Comparison of ENCODE assay signal across 8 cellular contexts in genomic region chr17:39667262-39668140, GRCh38. TPM values are rescaled to one million over a fixed set of nuclear protein-coding genes. Genes with fewer than 3 reads are reported as not detected.
DNase-seq lines count a peak whose midpoint lies in the region; ATAC-seq and TF ChIP-seq lines count a peak whose summit lies in the region.

No MANE protein-coding gene starts in this region.

- H3K27ac Mint-ChIP-seq in CD8-positive, alpha-beta memory T cell = no peak overlapping the region

- no peak overlapping the region for H2AFZ ChIP-seq in OCI-LY7 (ENCODE audit: low read length)
- no peak overlapping the region for H2AFZ ChIP-seq in neural cell (ENCODE audit: low read depth, low read length)

- H3K79me2 ChIP-seq in OCI-LY7 (ENCODE audit: insufficient read depth, low read depth, low read length) (no peaks in the 10 kb centered on the region), neural cell (replicated peaks; ENCODE audit: insufficient read depth, low read length) (no peaks in the 10 kb centered on the region)

- in situ Hi-C loops in GM13976 (cut with MboI; ENCODE audit: low sequenced_read_pairs, unreplicated experiment) = no loop called here

- TF ChIP-seq EP300 in neural cell (conservative IDR thresholded peaks at IDR 0.05; ENCODE audit: poor library complexity, severe bottlenecking) = no peak

- H3K4me1 ChIP-seq in CD8-positive, alpha-beta memory T cell (ENCODE audit: insufficient read depth, low read length) = peaks cover 6% of the 10 kb centered on the region
- no peaks in the 10 kb centered on the region for H3K4me1 ChIP-seq in OCI-LY7 (ENCODE audit: insufficient read depth, low read length, poor library complexity, severe bottlenecking)
- no peaks in the 10 kb centered on the region for H3K4me1 ChIP-seq in endocrine pancreas (ENCODE audit: control insufficient read depth, insufficient read depth, low read length)

- DNase-seq in CD8-positive, alpha-beta memory T cell = no peak
- no peak for DNase-seq in OCI-LY7 (ENCODE audit: low spot score)
- no peak for DNase-seq in NCI-H1436 treated with DMSO at 0.1 percent for 48 hours (lab: John Stamatoyannopoulos, UW)
- DNase-seq in GM13976 (ENCODE audit: low spot score) = no peak

- H3K27ac ChIP-seq in CD8-positive, alpha-beta memory T cell (ENCODE audit: low read depth, low read length) = peak overlapping the region; percentile 24
- H3K27ac ChIP-seq in OCI-LY7 (ENCODE audit: low read depth, low read length, poor library complexity, severe bottlenecking) = no peak overlapping the region
- no peak overlapping the region for H3K27ac ChIP-seq in neural cell (ENCODE audit: low read length)

- intact Hi-C loops in OCI-LY7 (cut with micrococcal nuclease; ENCODE audit: unreplicated experiment) = no loop called here

- no peaks in the 10 kb centered on the region for H3K27me3 ChIP-seq in CD8-positive, alpha-beta memory T cell (ENCODE audit: insufficient read depth, low read length, poor library complexity, severe bottlenecking)
- no peaks in the 10 kb centered on the region for H3K27me3 ChIP-seq in endocrine pancreas (ENCODE audit: control insufficient read depth, insufficient read depth, low read length)
- peaks cover 19% of the 10 kb centered on the region for H3K27me3 ChIP-seq in neural cell (ENCODE audit: insufficient read depth, low read depth, low read length)

- peak overlapping the region; percentile 11 for H3K9ac ChIP-seq in endocrine pancreas (ENCODE audit: control insufficient read depth, insufficient read depth, low read length)
- H3K9ac ChIP-seq in neural cell (ENCODE audit: low read length) = peak overlapping the region; percentile 42

- peaks cover 6 to 21% (median 6%) of the 10 kb centered on the region in 3 donors for H3K4me1 Mint-ChIP-seq in CD8-positive, alpha-beta memory T cell

- BruUV-seq in OCI-LY7 (replicated peaks; lab: Mats Ljungman, UMichigan) = no TSS peak

- H3K36me3 ChIP-seq in CD8-positive, alpha-beta memory T cell (ENCODE audit: insufficient read depth, low read length) = no peaks in the 10 kb centered on the region
- H3K36me3 ChIP-seq in OCI-LY7 (ENCODE audit: insufficient read depth, low read length) = no peaks in the 10 kb centered on the region
- H3K36me3 ChIP-seq in endocrine pancreas (ENCODE audit: control insufficient read depth, insufficient read depth, low read length) = no peaks in the 10 kb centered on the region
- H3K36me3 ChIP-seq in neural cell (ENCODE audit: insufficient read depth, low read length) = no peaks in the 10 kb centered on the region

- TF ChIP-seq CTCF in OCI-LY7 (conservative IDR thresholded peaks at IDR 0.05; ENCODE audit: low read length) (no peak), neural cell (IDR thresholded peaks at IDR 0.05; ENCODE audit: poor library complexity, severe bottlenecking) (no peak), GM13976 (IDR thresholded peaks at IDR 0.05; ENCODE audit: borderline replicate concordance, control extremely low read depth, extremely low read depth, insufficient read depth, missing control alignments) (no peak)

- H3K4me2 ChIP-seq in OCI-LY7 (ENCODE audit: low read length) (peak overlapping the region; percentile 53; the same call in 1 of the 2 replicates), neural cell (ENCODE audit: low read length) (no peak overlapping the region)

- TF ChIP-seq RAD21 in neural cell (conservative IDR thresholded peaks at IDR 0.05) = no peak

- peaks cover 0 to 8% (median 0%) of the 10 kb centered on the region in 3 donors for H3K36me3 Mint-ChIP-seq in CD8-positive, alpha-beta memory T cell

- ATAC-seq in GM18867 (IDR thresholded peaks at IDR 0.05; ENCODE audit: unreplicated experiment) = no peak
- ATAC-seq in GM18907 (IDR thresholded peaks at IDR 0.05; ENCODE audit: unreplicated experiment) = no peak

- peak overlapping the region; percentile 12 to 81 (median 64) for H3K4me3 Mint-ChIP-seq in CD8-positive, alpha-beta memory T cell

- H4K20me1 ChIP-seq in OCI-LY7 (ENCODE audit: insufficient read depth, low read length) = no peaks in the 10 kb centered on the region
- no peaks in the 10 kb centered on the region for H4K20me1 ChIP-seq in neural cell (ENCODE audit: insufficient read depth)

- POLR2A ChIA-PET in CD8-positive, alpha-beta memory T cell (lab: Charles Lee) = interaction anchor here (0.7 to 2.3 kb wide), 2 partner anchors 20 to 84 kb away, joined by 3 to 6 read pairs; partner anchors contain the start of gene PGAP3
- POLR2A ChIA-PET in OCI-LY7 (lab: Charles Lee) = no interaction called here

- H3F3A ChIP-seq in neural cell (ENCODE audit: insufficient read depth, low read length, poor library complexity, severe bottlenecking) = no peaks in the 10 kb centered on the region

- no peaks in the 10 kb centered on the region for H3K9me3 Mint-ChIP-seq in CD8-positive, alpha-beta memory T cell

- H3K9me3 ChIP-seq in CD8-positive, alpha-beta memory T cell (ENCODE audit: low read length) = no peaks in the 10 kb centered on the region
- H3K9me3 ChIP-seq in OCI-LY7 (ENCODE audit: low read length) (no peaks in the 10 kb centered on the region), endocrine pancreas (ENCODE audit: control insufficient read depth, low read length) (no peaks in the 10 kb centered on the region), neural cell (ENCODE audit: low read length) (no peaks in the 10 kb centered on the region)

- peak overlapping the region; percentile 37 for H3K4me3 ChIP-seq in CD8-positive, alpha-beta memory T cell (ENCODE audit: low read length)
- H3K4me3 ChIP-seq in OCI-LY7 (ENCODE audit: low read depth, low read length, poor library complexity, severe bottlenecking) (no peak overlapping the region), endocrine pancreas (ENCODE audit: control insufficient read depth, insufficient read depth, low read length) (no peak overlapping the region), neural cell (ENCODE audit: low read length) (peak overlapping the region; percentile 56)

- H3K9me2 ChIP-seq in OCI-LY7 (ENCODE audit: insufficient read depth, low read length) (no peaks in the 10 kb centered on the region), neural cell (ENCODE audit: insufficient read depth, low read length) (no peaks in the 10 kb centered on the region)

- CTCF ChIA-PET in CD8-positive, alpha-beta memory T cell (lab: Charles Lee) = interaction anchor here (1.2 to 9.1 kb wide), 10 partner anchors 11 to 313 kb away, joined by 3 to 60 read pairs (median 4); partner anchors contain the start of genes MIEN1 and PSMD3
- CTCF ChIA-PET in OCI-LY7 (lab: Charles Lee; ENCODE audit: unreplicated experiment) = no interaction called here

- H3K27me3 Mint-ChIP-seq in CD8-positive, alpha-beta memory T cell = peaks cover 3 to 25% of the 10 kb centered on the region in 2 donors

TF ChIP-seq in neural cell, 6 proteins besides CTCF, POLR2A, EP300 and RAD21 (continues in another document):
- TF ChIP-seq MXI1 (conservative IDR thresholded peaks at IDR 0.05; ENCODE audit: poor library complexity, severe bottlenecking) (no peak), EZH2 (IDR thresholded peaks at IDR 0.05; ENCODE audit: borderline replicate concordance, insufficient read depth, low read length, poor library complexity, severe bottlenecking) (no peak), SMC3 (conservative IDR thresholded peaks at IDR 0.05; ENCODE audit: poor library complexity) (no peak), TAF1 (IDR thresholded peaks at IDR 0.05; ENCODE audit: low read depth) (no peak), POLR2AphosphoS5 (IDR thresholded peaks at IDR 0.05) (no peak)

RNA-seq across cellular contexts. Expression of gene PNMT, which starts 0.8 kb away (rescaled TPM):
- total RNA-seq in CD8-positive, alpha-beta memory T cell = not detected
- polyA plus RNA-seq in CD8-positive, alpha-beta memory T cell = 0.39 TPM
- not detected in 2 replicates for total RNA-seq in OCI-LY7 (2014; rRNA removed; shearing (Covaris generic))
- total RNA-seq in OCI-LY7 (2022) = not detected in 2 replicates
- polyA plus RNA-seq in neural cell = 1.5 TPM in 1 of 2 replicates, not detected in the other
- not detected in 2 replicates for polyA minus RNA-seq in neural cell

RNA-seq across cellular contexts. Expression of gene TCAP, which starts 2.4 kb away (rescaled TPM):
- 1 to 10 TPM in 1 of 2 experiments, under 1 TPM in 1; 0.97 to 1.6 TPM for total RNA-seq in CD8-positive, alpha-beta memory T cell
- polyA plus RNA-seq in CD8-positive, alpha-beta memory T cell = not detected
- 1.5 and 9.4 TPM in 2 replicates for total RNA-seq in OCI-LY7 (2014; rRNA removed; shearing (Covaris generic))
- 2.7 TPM in 2 replicates for total RNA-seq in OCI-LY7 (2022)
- polyA plus RNA-seq in neural cell = 3.3 and 3.7 TPM in 2 replicates
- polyA minus RNA-seq in neural cell = 1.7 and 2.1 TPM in 2 replicates

RNA-seq across cellular contexts. Expression of gene PGAP3, which starts 20.4 kb away (rescaled TPM):
- total RNA-seq in CD8-positive, alpha-beta memory T cell = 10 to 100 TPM; 11.8 to 12.1 TPM
- polyA plus RNA-seq in CD8-positive, alpha-beta memory T cell = 22.4 TPM
- 4.5 and 8.7 TPM in 2 replicates for total RNA-seq in OCI-LY7 (2014; rRNA removed; shearing (Covaris generic))
- total RNA-seq in OCI-LY7 (2022) = 9.2 and 12.4 TPM in 2 replicates
- polyA plus RNA-seq in neural cell = 27.2 and 30.7 TPM in 2 replicates
- polyA minus RNA-seq in neural cell = 5.6 and 6.8 TPM in 2 replicates

RNA-seq across cellular contexts. Expression of gene STARD3, which starts 30.6 kb away (rescaled TPM):
- total RNA-seq in CD8-positive, alpha-beta memory T cell = 10 to 100 TPM; 71.4 to 74.1 TPM
- 44.5 TPM for polyA plus RNA-seq in CD8-positive, alpha-beta memory T cell
- total RNA-seq in OCI-LY7 (2014; rRNA removed; shearing (Covaris generic)) = 33.7 and 36.5 TPM in 2 replicates
- 54.2 and 62.1 TPM in 2 replicates for total RNA-seq in OCI-LY7 (2022)
- 105 and 121 TPM in 2 replicates for polyA plus RNA-seq in neural cell
- 36.5 and 44.9 TPM in 2 replicates for polyA minus RNA-seq in neural cell

RNA-seq across cellular contexts. Expression of gene ERBB2, which starts 32.4 kb away (rescaled TPM):
- 1 to 10 TPM; 3.6 to 3.9 TPM for total RNA-seq in CD8-positive, alpha-beta memory T cell
- 2.4 TPM for polyA plus RNA-seq in CD8-positive, alpha-beta memory T cell
- 5.8 and 6.5 TPM in 2 replicates for total RNA-seq in OCI-LY7 (2014; rRNA removed; shearing (Covaris generic))
- 11.4 and 14.6 TPM in 2 replicates for total RNA-seq in OCI-LY7 (2022)
- 8.7 and 16.0 TPM in 2 replicates for polyA plus RNA-seq in neural cell
- polyA minus RNA-seq in neural cell = 20.1 and 21.9 TPM in 2 replicates

Comparison
In these comparisons a context has a peak if more than half of its experiments do, and no peak if none do; other contexts are left out.
1. H3K4me3 ChIP-seq: peak in CD8-positive, alpha-beta memory T cell (single experiment) and neural cell (single experiment); none in OCI-LY7 (single experiment) and endocrine pancreas (single experiment).